16 cellular contexts compared by ENCODE assay signal in genomic region chr10:103578782-103579382, GRCh38.
A peak's percentile ranks its signal among the peaks of the same experiment; 100 is the strongest.
DNase-seq lines count a peak whose midpoint lies in the region; ATAC-seq, FAIRE-seq and TF ChIP-seq lines count a peak whose summit lies in the region.
"Had no signal": no experiment of that assay in that cellular context is flagged by ENCODE, and none has a peak within 500 bp of the region (broad histone marks: within the 10 kb centered on the region; RNA-seq: fewer than 3 reads in every experiment).

No MANE protein-coding gene starts in this region.

- H3K4me3 ChIP-seq in MM.1S (ENCODE audit: low read length): no peak overlapping the region
- H3K4me3 ChIP-seq: SJCRH30, vagina had no signal

- FAIRE-seq in D721Med (lab: Jason Lieb, UNC): no peak

- H3K9ac ChIP-seq in MM.1S (ENCODE audit: low read length): peak overlapping the region; percentile 48; the same call in 1 of the 2 replicates

- TF ChIP-seq CTCF in MM.1S (IDR thresholded peaks at IDR 0.05; ENCODE audit: low read length) (no peak), D721Med (IDR thresholded peaks at IDR 0.05; ENCODE audit: insufficient read depth, missing control alignments) (no peak)

- no peaks in the 10 kb centered on the region for H3K27me3 ChIP-seq in MM.1S (replicated peaks; ENCODE audit: insufficient read depth, low read length)
- H3K27me3 ChIP-seq: SJCRH30, vagina had no signal

- H3K27ac ChIP-seq in MM.1S (ENCODE audit: low read length): peak overlapping the region; percentile 62; the same call in 1 of the 2 replicates
- H3K27ac ChIP-seq: SJCRH30 had no signal

- H2AFZ ChIP-seq in MM.1S (ENCODE audit: low read length): peak overlapping the region; percentile 65

- peaks cover 15% of the 10 kb centered on the region for H3K4me1 ChIP-seq in MM.1S (ENCODE audit: low read length)

- DNase-seq in COLO668 (lab: John Stamatoyannopoulos, UW; ENCODE audit: unreplicated experiment) (peak; percentile 84), MM.1S (peak; percentile 86), left kidney (ENCODE audit: low read depth, low spot score) (peak; percentile 71), NCI-H2196 (lab: John Stamatoyannopoulos, UW; ENCODE audit: unreplicated experiment) (no peak), D721Med (ENCODE audit: insufficient read length, low spot score) (no peak), hepatic stellate cell (ENCODE audit: low spot score) (no peak), posterior vena cava (ENCODE audit: low spot score) (no peak)
- DNase-seq: activated CD4-positive, CD25-positive, alpha-beta regulatory T cell; activated T-cell treated with anti-CD3 and anti-CD28 coated beads, Interleukin-2, amount 50 U/mL, for 48 hours; amniotic stem cell; GDM1; kidney glomerular epithelial cell; NCI-H446 had no signal

- H3K79me2 ChIP-seq in MM.1S (ENCODE audit: low read length): no peaks in the 10 kb centered on the region

- peak; percentile 66 for ATAC-seq in GM19395 (IDR thresholded peaks at IDR 0.05; ENCODE audit: unreplicated experiment)

- peaks cover 4% of the 10 kb centered on the region; the same call in 1 of the 2 replicates for H3F3A ChIP-seq in MM.1S (ENCODE audit: insufficient read depth, low read length)

- H4K20me1 ChIP-seq in MM.1S (ENCODE audit: insufficient read depth, low read length): no peaks in the 10 kb centered on the region

- intact Hi-C loops in posterior vena cava (cut with DNase I): loop anchor here in 1 of 2 donors (2.0 kb wide), 1 partner anchor 70 kb away; no protein-coding TSS in a partner anchor

- H3K9me3 ChIP-seq in MM.1S (replicated peaks; ENCODE audit: insufficient read depth, low read length): no peaks in the 10 kb centered on the region
- H3K9me3 ChIP-seq: SJCRH30, vagina had no signal

- H3K4me2 ChIP-seq in MM.1S (ENCODE audit: low read depth, low read length): peak overlapping the region; percentile 64

- H3K36me3 ChIP-seq in MM.1S (replicated peaks; ENCODE audit: insufficient read depth, low read length): no peaks in the 10 kb centered on the region; the same call in 1 of the 2 replicates
- H3K36me3 ChIP-seq: SJCRH30, vagina had no signal

- H3K9me2 ChIP-seq in MM.1S (replicated peaks; ENCODE audit: insufficient read depth, low read length): no peaks in the 10 kb centered on the region

Comparison
In these comparisons a context has a peak if more than half of its experiments do, and no peak if none do; other contexts are left out.
1. DNase-seq: peak in COLO668 (single experiment), MM.1S (single experiment) and left kidney (single experiment); none in NCI-H2196 (single experiment), D721Med (single experiment), hepatic stellate cell (single experiment) and posterior vena cava (single experiment).